13 cellular contexts compared by ENCODE assay signal in the genomic region with DNA sequence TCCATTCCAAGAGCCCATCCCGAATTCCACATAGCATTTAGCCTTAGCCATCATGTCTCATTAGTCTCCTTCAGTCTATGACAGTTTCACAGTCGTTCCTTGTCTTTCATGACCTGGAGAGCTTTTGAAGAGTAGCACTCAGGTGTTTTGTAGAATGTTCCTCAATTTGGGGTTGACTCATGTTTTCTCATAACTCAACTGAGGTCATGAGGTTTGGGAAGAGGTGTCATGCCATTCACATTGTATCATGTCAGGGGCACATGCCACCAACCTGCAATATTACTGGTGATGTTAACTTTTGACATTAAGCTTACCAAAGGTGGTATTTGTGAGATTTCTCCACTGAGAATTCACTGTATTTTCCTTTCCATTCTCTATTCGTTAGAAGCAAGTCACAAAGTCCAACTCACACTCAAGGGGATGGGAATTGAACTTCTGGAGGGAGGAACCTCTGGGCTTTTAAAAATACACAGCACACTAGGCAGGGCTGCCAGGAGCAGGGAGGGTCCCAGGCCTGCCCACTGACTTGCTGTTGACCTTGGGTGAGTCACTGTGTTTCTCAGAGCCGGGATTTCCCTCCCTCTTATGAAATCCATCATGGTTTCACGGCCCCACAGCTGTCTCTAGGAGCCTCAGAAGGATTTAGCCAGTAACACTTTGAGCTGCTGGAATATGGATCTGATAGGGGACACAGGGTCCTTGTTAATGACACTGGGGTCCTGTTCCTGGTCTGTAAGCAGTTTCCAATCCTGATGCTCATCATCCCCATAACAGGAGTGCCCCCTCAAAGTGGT.
DNase-seq lines count a peak whose midpoint lies in the region; ATAC-seq, FAIRE-seq and TF ChIP-seq lines count a peak whose summit lies in the region.
"Had no signal": no experiment of that assay in that cellular context is flagged by ENCODE, and none has a peak within 500 bp of the region (broad histone marks: within the 10 kb centered on the region; RNA-seq: fewer than 3 reads in every experiment).

No MANE protein-coding gene starts in this region.

- peaks cover 15% of the 10 kb centered on the region for H3K9me3 Mint-ChIP-seq in activated CD8-positive, alpha-beta T cell treated with anti-CD3 and anti-CD28 coated beads for 36 hours
- peaks cover 8% of the 10 kb centered on the region for H3K9me3 Mint-ChIP-seq in activated CD8-positive, alpha-beta T cell treated with anti-CD3 and anti-CD28 coated beads, Interleukin-2, amount 10 ng/mL, durations not matched to agents 7 days and 5 days (ENCODE audit: insufficient read depth)

- H3K9me3 ChIP-seq in transverse colon = peaks cover 0 to 7% of the 10 kb centered on the region in 2 donors
- H3K9me3 ChIP-seq in gastrocnemius medialis = no peaks in the 10 kb centered on the region

- peaks cover 0 to 12% (median 3%) of the 10 kb centered on the region in 4 donors for H3K4me1 ChIP-seq in transverse colon
- H3K4me1 ChIP-seq in gastrocnemius medialis = no peaks in the 10 kb centered on the region
- H3K4me1 ChIP-seq: BLaER1 had no signal

- no peak overlapping the region for H3K27ac Mint-ChIP-seq in activated CD8-positive, alpha-beta T cell treated with anti-CD3 and anti-CD28 coated beads for 36 hours
- H3K27ac Mint-ChIP-seq in activated CD8-positive, alpha-beta T cell treated with anti-CD3 and anti-CD28 coated beads, Interleukin-2, amount 10 ng/mL, durations not matched to agents 7 days and 5 days = no peak overlapping the region

- FAIRE-seq in RCC 7860 (lab: Jason Lieb, UNC) (peak; percentile 48), D721Med (lab: Jason Lieb, UNC) (no peak)
- FAIRE-seq: islet of Langerhans had no signal

- peaks cover 4% of the 10 kb centered on the region for H3K27me3 Mint-ChIP-seq in activated CD8-positive, alpha-beta T cell treated with anti-CD3 and anti-CD28 coated beads for 36 hours
- no peaks in the 10 kb centered on the region for H3K27me3 Mint-ChIP-seq in activated CD8-positive, alpha-beta T cell treated with anti-CD3 and anti-CD28 coated beads, Interleukin-2, amount 10 ng/mL, durations not matched to agents 7 days and 5 days (ENCODE audit: low read depth)

- peaks cover 2% of the 10 kb centered on the region for H3K4me1 Mint-ChIP-seq in activated CD8-positive, alpha-beta T cell treated with anti-CD3 and anti-CD28 coated beads for 36 hours (ENCODE audit: low read depth)
- H3K4me1 Mint-ChIP-seq in activated CD8-positive, alpha-beta T cell treated with anti-CD3 and anti-CD28 coated beads, Interleukin-2, amount 10 ng/mL, durations not matched to agents 7 days and 5 days (ENCODE audit: low read depth) = no peaks in the 10 kb centered on the region

- TF ChIP-seq POLR2A in transverse colon (IDR thresholded peaks at IDR 0.05) = no peak
- TF ChIP-seq POLR2A in gastrocnemius medialis (IDR thresholded peaks at IDR 0.05) = no peak

- H3K36me3 Mint-ChIP-seq in activated CD8-positive, alpha-beta T cell treated with anti-CD3 and anti-CD28 coated beads for 36 hours (ENCODE audit: low read depth) = peaks cover 2% of the 10 kb centered on the region
- no peaks in the 10 kb centered on the region for H3K36me3 Mint-ChIP-seq in activated CD8-positive, alpha-beta T cell treated with anti-CD3 and anti-CD28 coated beads, Interleukin-2, amount 10 ng/mL, durations not matched to agents 7 days and 5 days (ENCODE audit: low read depth)

- intact Hi-C loops in activated CD8-positive, alpha-beta T cell treated with anti-CD3 and anti-CD28 coated beads for 36 hours (cut with micrococcal nuclease) = no loop called here
- intact Hi-C loops in transverse colon (cut with DNase I; ENCODE audit: low total_unique reads) (no loop called here), gastrocnemius medialis (cut with DNase I; ENCODE audit: low total_unique reads) (no loop called here)

- TF ChIP-seq EP300 in transverse colon (IDR thresholded peaks at IDR 0.05; ENCODE audit: low read depth) = no peak

- H3K4me3 ChIP-seq in transverse colon = no peak overlapping the region
- H3K4me3 ChIP-seq in gastrocnemius medialis = no peak overlapping the region
- H3K4me3 ChIP-seq: BLaER1, dorsolateral prefrontal cortex had no signal

- no peak for TF ChIP-seq CTCF in activated CD8-positive, alpha-beta T cell treated with anti-CD3 and anti-CD28 coated beads for 36 hours (IDR thresholded peaks at IDR 0.05)
- no peak for TF ChIP-seq CTCF in transverse colon (IDR thresholded peaks at IDR 0.05)
- no peak for TF ChIP-seq CTCF in D721Med (IDR thresholded peaks at IDR 0.05; ENCODE audit: insufficient read depth, missing control alignments)
- no peak for TF ChIP-seq CTCF in gastrocnemius medialis (IDR thresholded peaks at IDR 0.05 in 4 of 5, conservative IDR thresholded peaks at IDR 0.05 in 1 of 5)

- peak; percentile 11 for DNase-seq in activated CD8-positive, alpha-beta T cell treated with anti-CD3 and anti-CD28 coated beads for 36 hours
- no peak for DNase-seq in activated CD8-positive, alpha-beta T cell treated with anti-CD3 and anti-CD28 coated beads, Interleukin-2, amount 10 ng/mL, durations not matched to agents 7 days and 5 days
- peak; percentile 67 for DNase-seq in RCC 7860 (ENCODE audit: low spot score)
- DNase-seq in fibroblast of peridontal ligament (ENCODE audit: extremely low read depth) = peak; percentile 82
- DNase-seq in transverse colon = peak; percentile 51
- no peak for DNase-seq in D721Med (ENCODE audit: insufficient read length, low spot score)
- DNase-seq in gastrocnemius medialis = no peak
- DNase-seq: activated CD8-positive, alpha-beta memory T cell treated with anti-CD3 and anti-CD28 coated beads, Interleukin-2, amount 50 U/mL, for 4 hours; dorsolateral prefrontal cortex; NCI-H2081 treated with DMSO at 0.1 percent for 48 hours had no signal

- POLR2A ChIA-PET in activated CD8-positive, alpha-beta T cell treated with anti-CD3 and anti-CD28 coated beads for 36 hours (lab: Charles Lee) = interaction anchor here (0.7 kb wide), 1 partner anchor 132 kb away, joined by 3 read pairs; no protein-coding TSS in a partner anchor
- POLR2A ChIA-PET in activated CD8-positive, alpha-beta T cell treated with anti-CD3 and anti-CD28 coated beads, Interleukin-2, amount 10 ng/mL, durations not matched to agents 7 days and 5 days (lab: Charles Lee) = no interaction called here

- no peaks in the 10 kb centered on the region for H3K36me3 ChIP-seq in transverse colon
- no peaks in the 10 kb centered on the region for H3K36me3 ChIP-seq in gastrocnemius medialis
- H3K36me3 ChIP-seq: BLaER1 had no signal

- WGBS in transverse colon (ENCODE audit: low coverage in 1 of 2), 2 donors = 68% methylated on average over 2 to 4 of the region's 5 CpGs

- H3K27ac ChIP-seq in transverse colon (no peak overlapping the region), gastrocnemius medialis (no peak overlapping the region)
- H3K27ac ChIP-seq: BLaER1, dorsolateral prefrontal cortex had no signal

- no peak overlapping the region for H3K4me3 Mint-ChIP-seq in activated CD8-positive, alpha-beta T cell treated with anti-CD3 and anti-CD28 coated beads for 36 hours
- H3K4me3 Mint-ChIP-seq in activated CD8-positive, alpha-beta T cell treated with anti-CD3 and anti-CD28 coated beads, Interleukin-2, amount 10 ng/mL, durations not matched to agents 7 days and 5 days = no peak overlapping the region

- ATAC-seq in activated CD8-positive, alpha-beta T cell treated with anti-CD3 and anti-CD28 coated beads for 36 hours = no peak
- no peak for ATAC-seq in activated CD8-positive, alpha-beta T cell treated with anti-CD3 and anti-CD28 coated beads, Interleukin-2, amount 10 ng/mL, durations not matched to agents 7 days and 5 days
- ATAC-seq in HG03095 (IDR thresholded peaks at IDR 0.05; ENCODE audit: unreplicated experiment) (no peak), gastrocnemius medialis (no peak)

- in situ Hi-C loops in transverse colon (cut with MboI; ENCODE audit: low pct_ligation_motif_present in 1 of 4, low pct_unique_long_range_greater_than_20kb in 1 of 4, low sequenced_read_pairs in 3 of 4) (no loop called here), gastrocnemius medialis (cut with MboI; ENCODE audit: low sequenced_read_pairs in 4 of 4) (no loop called here)

- H3K27me3 ChIP-seq in transverse colon = no peaks in the 10 kb centered on the region
- no peaks in the 10 kb centered on the region for H3K27me3 ChIP-seq in gastrocnemius medialis
- H3K27me3 ChIP-seq: BLaER1, dorsolateral prefrontal cortex had no signal

- CTCF ChIA-PET in activated CD8-positive, alpha-beta T cell treated with anti-CD3 and anti-CD28 coated beads for 36 hours (lab: Charles Lee) = no interaction called here
- CTCF ChIA-PET in activated CD8-positive, alpha-beta T cell treated with anti-CD3 and anti-CD28 coated beads, Interleukin-2, amount 10 ng/mL, durations not matched to agents 7 days and 5 days (lab: Charles Lee) = no interaction called here

Comparison
In these comparisons a context has a peak if more than half of its experiments do, and no peak if none do; other contexts are left out.
1. DNase-seq: peak in activated CD8-positive, alpha-beta T cell treated with anti-CD3 and anti-CD28 coated beads for 36 hours (single experiment), RCC 7860 (single experiment), fibroblast of peridontal ligament (single experiment) and transverse colon (single experiment); none in activated CD8-positive, alpha-beta T cell treated with anti-CD3 and anti-CD28 coated beads, Interleukin-2, amount 10 ng/mL, durations not matched to agents 7 days and 5 days (single experiment), D721Med (single experiment) and gastrocnemius medialis (0 of 2).